ENCODE assay signal across 8 cellular contexts in the genomic region with DNA sequence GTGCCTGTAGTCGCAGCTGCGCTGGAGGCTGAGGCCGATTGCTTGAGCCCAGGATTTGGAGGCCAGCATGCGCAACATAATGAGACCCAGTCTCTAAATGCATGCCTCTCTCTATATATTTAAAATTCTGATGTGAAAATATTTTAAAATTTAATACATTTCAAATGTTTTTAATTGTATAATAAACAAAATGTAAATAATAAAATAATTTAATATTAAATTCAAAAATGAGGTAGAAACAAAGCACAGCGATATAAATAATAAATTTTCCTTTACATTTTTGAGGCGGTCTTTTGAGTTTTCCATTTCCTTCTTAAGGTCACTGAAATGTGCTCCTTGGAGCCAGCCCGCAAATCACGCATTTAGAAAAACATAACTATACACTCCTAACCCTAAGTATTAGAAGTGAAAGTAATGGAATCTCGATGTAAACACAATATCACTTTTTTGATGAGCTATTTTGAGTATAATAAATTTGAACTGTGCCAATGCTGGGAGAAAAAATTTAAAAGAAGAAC. TPM values are rescaled to one million over a fixed set of nuclear protein-coding genes. Genes with fewer than 3 reads are reported as not detected.
DNase-seq lines count a peak whose midpoint lies in the region; ATAC-seq, FAIRE-seq and TF ChIP-seq lines count a peak whose summit lies in the region.

No MANE protein-coding gene starts in this region.

- H3K36me3 ChIP-seq in ACC112 (ENCODE audit: insufficient read depth, low read length), result no peaks in the 10 kb centered on the region
- no peaks in the 10 kb centered on the region for H3K36me3 ChIP-seq in bronchial epithelial cell (ENCODE audit: control insufficient read depth, insufficient read depth, low read length)

- H3K4me3 Mint-ChIP-seq in natural killer cell, result peak overlapping the region; percentile 100

- H3K4me3 ChIP-seq in ACC112 (ENCODE audit: low read depth, low read length) (peak overlapping the region; percentile 97), bronchial epithelial cell (ENCODE audit: low read depth, low read length) (peak overlapping the region; percentile 32)

- TF ChIP-seq CTCF in bronchial epithelial cell (IDR thresholded peaks at IDR 0.05; ENCODE audit: insufficient read depth, low read length, severe bottlenecking), result no peak
- no peak for TF ChIP-seq CTCF in natural killer cell (IDR thresholded peaks at IDR 0.05)

- no peaks in the 10 kb centered on the region for H3K36me3 Mint-ChIP-seq in natural killer cell

- peaks cover 0 to 3% of the 10 kb centered on the region in 2 donors for H3K27me3 Mint-ChIP-seq in natural killer cell (ENCODE audit: low read depth in 2 of 2)

- DNase-seq in bronchial epithelial cell (ENCODE audit: low read depth) (no peak), natural killer cell (no peak), GM03348 (ENCODE audit: low spot score) (no peak), GM12891 (ENCODE audit: insufficient read length, low spot score) (no peak), SKM-1 treated with dmso at 0.1 percent for 144 hours (lab: John Stamatoyannopoulos, UW; ENCODE audit: unreplicated experiment) (no peak)

- no peaks in the 10 kb centered on the region for H3K27me3 ChIP-seq in ACC112 (ENCODE audit: insufficient read depth, low read length)
- no peaks in the 10 kb centered on the region for H3K27me3 ChIP-seq in bronchial epithelial cell (ENCODE audit: control insufficient read depth, insufficient read depth, low read length)

- H3K9me3 Mint-ChIP-seq in natural killer cell, result no peaks in the 10 kb centered on the region

- ATAC-seq in GM19452 (IDR thresholded peaks at IDR 0.05; ENCODE audit: unreplicated experiment) (peak; percentile 4), HG03460 (IDR thresholded peaks at IDR 0.05; ENCODE audit: unreplicated experiment) (peak; percentile 6), natural killer cell (peak in 1 of 3 donors; percentile 2)

- H3K4me1 Mint-ChIP-seq in natural killer cell, result peaks cover 7% of the 10 kb centered on the region in 2 donors

- peaks cover 19% of the 10 kb centered on the region for H3K4me1 ChIP-seq in ACC112 (ENCODE audit: control insufficient read depth, insufficient read depth, low read length, unreplicated experiment)

- no peak for TF ChIP-seq POLR2A in GM12891 (IDR thresholded peaks at IDR 0.05; ENCODE audit: low read depth, low read length)

- peak overlapping the region; percentile 49 for H3K27ac ChIP-seq in ACC112 (ENCODE audit: low read depth, low read length)

- intact Hi-C loops in natural killer cell (cut with micrococcal nuclease), result loop anchor here (10.0 kb wide), 1 partner anchor 1153 kb away; no protein-coding TSS in a partner anchor

- H2AFZ ChIP-seq in ACC112 (ENCODE audit: low read length, unreplicated experiment), result peak overlapping the region; percentile 100

- FAIRE-seq in bronchial epithelial cell (lab: Jason Lieb, UNC) (no peak), GM12891 (lab: Jason Lieb, UNC) (no peak)

- H3K79me2 ChIP-seq in ACC112 (ENCODE audit: control insufficient read depth, insufficient read depth, low read length, unreplicated experiment), result peaks cover 44% of the 10 kb centered on the region

- H3K27ac Mint-ChIP-seq in natural killer cell, result peak overlapping the region; percentile 83 to 90

TF ChIP-seq in GM12891, 5 proteins besides CTCF, POLR2A, EP300 and RAD21:
- TF ChIP-seq TAF1 (IDR thresholded peaks at IDR 0.05; ENCODE audit: low read depth, low read length) (no peak), POU2F2 (IDR thresholded peaks at IDR 0.05; ENCODE audit: low read depth, low read length) (no peak), SPI1 (IDR thresholded peaks at IDR 0.05; ENCODE audit: low read depth, low read length) (no peak), PAX5 (IDR thresholded peaks at IDR 0.05; ENCODE audit: insufficient read depth, low read length, severe bottlenecking) (no peak), POLR2AphosphoS5 (IDR thresholded peaks at IDR 0.05; ENCODE audit: low read depth, low read length) (no peak)

RNA-seq across cellular contexts. Expression of a gene that starts 0.5 kb away (rescaled TPM):
- total RNA-seq in bronchial epithelial cell (0.64 and 0.79 TPM in 2 replicates), natural killer cell (1 to 10 TPM; 1.1 to 2.4 (median 1.9) TPM)
- 54.0 TPM for polyA plus RNA-seq in GM12891 (2012; ENCODE audit: low read depth, missing spikeins)
